ENCODE assay signal across 28 cellular contexts in genomic region chr20:63108247-63108646, GRCh38.
"Had no signal": no experiment of that assay in that cellular context is flagged by ENCODE, and none has a peak within 500 bp of the region (broad histone marks: within the 10 kb centered on the region; RNA-seq: fewer than 3 reads in every experiment).

No MANE protein-coding gene starts in this region.

- ATAC-seq: activated naive CD8-positive, alpha-beta T cell treated with anti-CD3 and anti-CD28 coated beads, Interleukin-2, amount 50 U/mL, for 24 hours; Panc1 had no signal

- FAIRE-seq: bronchial epithelial cell had no signal

- DNase-seq: activated B cell treated with CpG ODN at 0.5 μM for 24 hours; activated CD4-positive, alpha-beta memory T cell treated with anti-CD3 and anti-CD28 coated beads for 36 hours; activated CD4-positive, alpha-beta T cell treated with anti-CD3 and anti-CD28 coated beads for 4 hours; activated CD4-positive, alpha-beta T cell treated with anti-CD3 and anti-CD28 coated beads, Interleukin-2, amount 50 U/mL, for 1 hour; activated CD4-positive, CD25-positive, alpha-beta regulatory T cell treated with anti-CD3 and anti-CD28 coated beads, Interleukin-2, amount 50 U/mL, for 72 hours; activated CD8-positive, alpha-beta memory T cell treated with anti-CD3 and anti-CD28 coated beads, Interleukin-2, amount 50 U/mL, for 4 hours; activated effector memory CD4-positive, alpha-beta T cell treated with Interleukin-2 at 50 U/mL for 16 hours; activated naive CD4-positive, alpha-beta T cell treated with anti-CD3 and anti-CD28 coated beads, Interleukin-2, amount 10 ng/mL, durations not matched to agents 7 days and 5 days; activated naive CD8-positive, alpha-beta T cell treated with anti-CD3 and anti-CD28 coated beads, Interleukin-2, amount 50 U/mL, for 24 hours; activated T-cell treated with anti-CD3 and anti-CD28 coated beads for 4 hours; activated T-cell treated with anti-CD3 and anti-CD28 coated beads, Interleukin-2, amount 50 U/mL, for 48 hours; anterior cingulate cortex; Karpas-422; KBM-7; NCI-H1105; NCI-H1436; NCI-H1694; NCI-H1930; NCI-H2081 treated with DMSO at 0.1 percent for 48 hours; NCI-H226; NCI-H524 treated with DMSO at 0.1 percent for 48 hours; SW 1271; T-helper 1 cell; T-helper 2 cell; T-helper 9 cell had no signal

- H3K27ac ChIP-seq: VCaP had no signal
